In the genomic region with DNA sequence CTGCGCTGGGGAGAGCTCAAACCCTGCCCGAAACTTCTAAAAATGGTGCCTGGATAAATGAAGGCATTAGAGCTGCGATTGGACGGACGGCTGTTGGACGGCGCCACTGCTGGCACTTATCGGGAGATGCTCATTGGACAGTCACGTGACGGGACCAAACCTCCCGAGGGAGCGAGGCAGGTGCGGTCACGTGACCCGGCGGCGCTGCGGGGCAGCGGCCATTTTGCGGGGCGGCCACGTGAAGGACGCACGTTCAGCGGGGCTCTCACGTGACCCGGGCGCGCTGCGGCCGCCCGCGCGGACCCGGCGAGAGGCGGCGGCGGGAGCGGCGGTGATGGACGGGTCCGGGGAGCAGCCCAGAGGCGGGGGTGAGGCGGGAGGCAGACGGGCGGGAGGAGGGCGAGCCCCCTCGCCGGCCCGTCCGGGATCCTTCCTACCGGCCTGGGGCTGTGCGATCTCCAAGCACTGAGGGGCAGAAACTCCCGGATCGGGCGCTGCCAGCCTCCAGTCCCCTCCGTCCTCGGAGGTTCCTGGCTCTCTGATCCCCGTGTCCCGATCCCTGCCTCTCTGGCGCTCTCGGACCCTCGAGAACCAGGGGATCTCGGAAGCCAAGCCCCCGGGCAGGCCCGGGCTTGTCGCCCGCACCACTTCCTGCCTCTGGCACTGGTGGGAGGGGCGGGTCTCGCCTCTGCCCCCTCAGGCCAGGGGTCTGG, we compare ENCODE assay signal across 1 cellular context.
TF ChIP-seq lines count a peak whose summit lies in the region.

A gene (plus strand): TSS at position 281 of the 713 bp plus-strand sequence. CDS start 54 bp downstream, at position 335.

TF ChIP-seq in HepG2, 621 proteins besides CTCF, POLR2A, EP300 and RAD21 (continued from another document and continues in another):
- TF ChIP-seq, protein P1, sequence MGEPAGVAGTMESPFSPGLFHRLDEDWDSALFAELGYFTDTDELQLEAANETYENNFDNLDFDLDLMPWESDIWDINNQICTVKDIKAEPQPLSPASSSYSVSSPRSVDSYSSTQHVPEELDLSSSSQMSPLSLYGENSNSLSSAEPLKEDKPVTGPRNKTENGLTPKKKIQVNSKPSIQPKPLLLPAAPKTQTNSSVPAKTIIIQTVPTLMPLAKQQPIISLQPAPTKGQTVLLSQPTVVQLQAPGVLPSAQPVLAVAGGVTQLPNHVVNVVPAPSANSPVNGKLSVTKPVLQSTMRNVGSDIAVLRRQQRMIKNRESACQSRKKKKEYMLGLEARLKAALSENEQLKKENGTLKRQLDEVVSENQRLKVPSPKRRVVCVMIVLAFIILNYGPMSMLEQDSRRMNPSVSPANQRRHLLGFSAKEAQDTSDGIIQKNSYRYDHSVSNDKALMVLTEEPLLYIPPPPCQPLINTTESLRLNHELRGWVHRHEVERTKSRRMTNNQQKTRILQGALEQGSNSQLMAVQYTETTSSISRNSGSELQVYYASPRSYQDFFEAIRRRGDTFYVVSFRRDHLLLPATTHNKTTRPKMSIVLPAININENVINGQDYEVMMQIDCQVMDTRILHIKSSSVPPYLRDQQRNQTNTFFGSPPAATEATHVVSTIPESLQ (CRISPR knock-in tag; conservative IDR thresholded peaks at IDR 0.05), result no peak
- no peak for TF ChIP-seq NONO (IDR thresholded peaks at IDR 0.05)
- peak; percentile 78 for TF ChIP-seq NONO (CRISPR knock-in tag; conservative IDR thresholded peaks at IDR 0.05)
- peak; percentile 99 for TF ChIP-seq HOXA3 (CRISPR knock-in tag; IDR thresholded peaks at IDR 0.05)
- peak; percentile 62 for TF ChIP-seq PHF8 (CRISPR knock-in tag; IDR thresholded peaks at IDR 0.05)
- TF ChIP-seq SOX13 (IDR thresholded peaks at IDR 0.05), result no peak
- peak in 1 of 2 experiments; percentile 27; a peak in 1 of 4 replicates for TF ChIP-seq SOX13 (CRISPR knock-in tag; conservative IDR thresholded peaks at IDR 0.05 in 1 of 2, IDR thresholded peaks at IDR 0.05 in 1 of 2)
- TF ChIP-seq RELA (CRISPR knock-in tag; IDR thresholded peaks at IDR 0.05), result peak; percentile 33; the same call in 1 of the 2 replicates
- TF ChIP-seq, protein P2, sequence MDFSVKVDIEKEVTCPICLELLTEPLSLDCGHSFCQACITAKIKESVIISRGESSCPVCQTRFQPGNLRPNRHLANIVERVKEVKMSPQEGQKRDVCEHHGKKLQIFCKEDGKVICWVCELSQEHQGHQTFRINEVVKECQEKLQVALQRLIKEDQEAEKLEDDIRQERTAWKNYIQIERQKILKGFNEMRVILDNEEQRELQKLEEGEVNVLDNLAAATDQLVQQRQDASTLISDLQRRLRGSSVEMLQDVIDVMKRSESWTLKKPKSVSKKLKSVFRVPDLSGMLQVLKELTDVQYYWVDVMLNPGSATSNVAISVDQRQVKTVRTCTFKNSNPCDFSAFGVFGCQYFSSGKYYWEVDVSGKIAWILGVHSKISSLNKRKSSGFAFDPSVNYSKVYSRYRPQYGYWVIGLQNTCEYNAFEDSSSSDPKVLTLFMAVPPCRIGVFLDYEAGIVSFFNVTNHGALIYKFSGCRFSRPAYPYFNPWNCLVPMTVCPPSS (IDR thresholded peaks at IDR 0.05), result no peak
- TF ChIP-seq, protein P3, sequence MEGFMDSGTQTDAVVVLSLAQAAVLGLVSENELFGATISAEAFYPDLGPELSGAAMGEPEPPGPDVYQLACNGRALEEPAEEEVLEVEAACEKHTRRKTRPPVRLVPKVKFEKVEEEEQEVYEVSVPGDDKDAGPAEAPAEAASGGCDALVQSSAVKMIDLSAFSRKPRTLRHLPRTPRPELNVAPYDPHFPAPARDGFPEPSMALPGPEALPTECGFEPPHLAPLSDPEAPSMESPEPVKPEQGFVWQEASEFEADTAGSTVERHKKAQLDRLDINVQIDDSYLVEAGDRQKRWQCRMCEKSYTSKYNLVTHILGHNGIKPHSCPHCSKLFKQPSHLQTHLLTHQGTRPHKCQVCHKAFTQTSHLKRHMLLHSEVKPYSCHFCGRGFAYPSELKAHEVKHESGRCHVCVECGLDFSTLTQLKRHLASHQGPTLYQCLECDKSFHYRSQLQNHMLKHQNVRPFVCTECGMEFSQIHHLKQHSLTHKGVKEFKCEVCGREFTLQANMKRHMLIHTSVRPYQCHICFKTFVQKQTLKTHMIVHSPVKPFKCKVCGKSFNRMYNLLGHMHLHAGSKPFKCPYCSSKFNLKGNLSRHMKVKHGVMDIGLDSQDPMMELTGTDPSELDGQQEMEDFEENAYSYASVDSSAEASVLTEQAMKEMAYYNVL (CRISPR knock-in tag; IDR thresholded peaks at IDR 0.05; ENCODE audit: borderline replicate concordance), result peak; percentile 21; the same call in 1 of the 2 replicates
- 0 out of 2 replicates have a peak, but pooled peaks have one; percentile 39 for TF ChIP-seq HNF4G (IDR thresholded peaks at IDR 0.05; ENCODE audit: borderline replicate concordance, low read depth, low read length)
- 0 out of 2 replicates have a peak, but pooled peaks have one; percentile 21 for TF ChIP-seq HNF4G (CRISPR knock-in tag; IDR thresholded peaks at IDR 0.05; ENCODE audit: borderline replicate concordance, low read depth)
- no peak for TF ChIP-seq NR2F2 (IDR thresholded peaks at IDR 0.05; ENCODE audit: borderline replicate concordance, low read depth)
- TF ChIP-seq SPEN (CRISPR knock-in tag; IDR thresholded peaks at IDR 0.05; ENCODE audit: low read depth), result peak; percentile 78
- no peak for TF ChIP-seq ZNF496 (CRISPR knock-in tag; IDR thresholded peaks at IDR 0.05; ENCODE audit: insufficient replicate concordance)
- TF ChIP-seq ZBTB3 (CRISPR knock-in tag; IDR thresholded peaks at IDR 0.05; ENCODE audit: borderline replicate concordance, low read depth), result no peak
- TF ChIP-seq MTA1 (CRISPR knock-in tag; IDR thresholded peaks at IDR 0.05; ENCODE audit: borderline replicate concordance), result no peak
- TF ChIP-seq CREM (IDR thresholded peaks at IDR 0.05), result no peak; the same call in 1 of the 2 replicates
- no peak for TF ChIP-seq CREM (CRISPR knock-in tag; IDR thresholded peaks at IDR 0.05)
- TF ChIP-seq ZFY (CRISPR knock-in tag; IDR thresholded peaks at IDR 0.05), result peak; percentile 66
- no peak for TF ChIP-seq NFATC3 (CRISPR knock-in tag; IDR thresholded peaks at IDR 0.05)
- TF ChIP-seq PTBP1 (IDR thresholded peaks at IDR 0.05; ENCODE audit: low read depth, low read length, poor library complexity, severe bottlenecking), result peak; percentile 44
- TF ChIP-seq ZBTB21 (CRISPR knock-in tag; IDR thresholded peaks at IDR 0.05), result 0 out of 2 replicates have a peak, but pooled peaks have one; percentile 13
- TF ChIP-seq ZNF724P (CRISPR knock-in tag; IDR thresholded peaks at IDR 0.05; ENCODE audit: borderline replicate concordance), result no peak; the same call in 1 of the 2 replicates
- no peak for TF ChIP-seq SNRNP70 (IDR thresholded peaks at IDR 0.05; ENCODE audit: low read depth, low read length)
- TF ChIP-seq FOXJ3 (CRISPR knock-in tag; IDR thresholded peaks at IDR 0.05; ENCODE audit: borderline replicate concordance), result peak; percentile 30; the same call in 1 of the 2 replicates
- TF ChIP-seq, protein P4, sequence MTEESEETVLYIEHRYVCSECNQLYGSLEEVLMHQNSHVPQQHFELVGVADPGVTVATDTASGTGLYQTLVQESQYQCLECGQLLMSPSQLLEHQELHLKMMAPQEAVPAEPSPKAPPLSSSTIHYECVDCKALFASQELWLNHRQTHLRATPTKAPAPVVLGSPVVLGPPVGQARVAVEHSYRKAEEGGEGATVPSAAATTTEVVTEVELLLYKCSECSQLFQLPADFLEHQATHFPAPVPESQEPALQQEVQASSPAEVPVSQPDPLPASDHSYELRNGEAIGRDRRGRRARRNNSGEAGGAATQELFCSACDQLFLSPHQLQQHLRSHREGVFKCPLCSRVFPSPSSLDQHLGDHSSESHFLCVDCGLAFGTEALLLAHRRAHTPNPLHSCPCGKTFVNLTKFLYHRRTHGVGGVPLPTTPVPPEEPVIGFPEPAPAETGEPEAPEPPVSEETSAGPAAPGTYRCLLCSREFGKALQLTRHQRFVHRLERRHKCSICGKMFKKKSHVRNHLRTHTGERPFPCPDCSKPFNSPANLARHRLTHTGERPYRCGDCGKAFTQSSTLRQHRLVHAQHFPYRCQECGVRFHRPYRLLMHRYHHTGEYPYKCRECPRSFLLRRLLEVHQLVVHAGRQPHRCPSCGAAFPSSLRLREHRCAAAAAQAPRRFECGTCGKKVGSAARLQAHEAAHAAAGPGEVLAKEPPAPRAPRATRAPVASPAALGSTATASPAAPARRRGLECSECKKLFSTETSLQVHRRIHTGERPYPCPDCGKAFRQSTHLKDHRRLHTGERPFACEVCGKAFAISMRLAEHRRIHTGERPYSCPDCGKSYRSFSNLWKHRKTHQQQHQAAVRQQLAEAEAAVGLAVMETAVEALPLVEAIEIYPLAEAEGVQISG (CRISPR knock-in tag; IDR thresholded peaks at IDR 0.05), result peak; percentile 87
- no peak for TF ChIP-seq ELF4 (CRISPR knock-in tag; IDR thresholded peaks at IDR 0.05; ENCODE audit: borderline replicate concordance)
- TF ChIP-seq ZNF543 (CRISPR knock-in tag; IDR thresholded peaks at IDR 0.05), result no peak
- no peak for TF ChIP-seq SRSF4 (IDR thresholded peaks at IDR 0.05; ENCODE audit: low read depth, low read length, poor library complexity, severe bottlenecking)
- TF ChIP-seq ZNF577 (CRISPR knock-in tag; IDR thresholded peaks at IDR 0.05; ENCODE audit: borderline replicate concordance, low read depth), result no peak
- no peak; the same call in 1 of the 2 replicates for TF ChIP-seq ZNF788 (CRISPR knock-in tag; IDR thresholded peaks at IDR 0.05; ENCODE audit: borderline replicate concordance)
- TF ChIP-seq ZNF205 (CRISPR knock-in tag; IDR thresholded peaks at IDR 0.05), result no peak; the same call in 1 of the 2 replicates
- TF ChIP-seq JARID2 (CRISPR knock-in tag; IDR thresholded peaks at IDR 0.05; ENCODE audit: insufficient replicate concordance), result no peak
- TF ChIP-seq ETV5 (CRISPR knock-in tag; IDR thresholded peaks at IDR 0.05; ENCODE audit: borderline replicate concordance), result peak; percentile 65
- peak; percentile 82 for TF ChIP-seq MYC (CRISPR knock-in tag; IDR thresholded peaks at IDR 0.05; ENCODE audit: borderline replicate concordance)
- TF ChIP-seq ZNF660 (CRISPR knock-in tag; IDR thresholded peaks at IDR 0.05; ENCODE audit: borderline replicate concordance, low read depth), result no peak
- TF ChIP-seq NFIC (IDR thresholded peaks at IDR 0.05; ENCODE audit: low read length), result peak; percentile 33; the same call in 1 of the 2 replicates
- no peak for TF ChIP-seq ZNF720 (CRISPR knock-in tag; IDR thresholded peaks at IDR 0.05)
- TF ChIP-seq ZNF563 (CRISPR knock-in tag; IDR thresholded peaks at IDR 0.05), result no peak
- TF ChIP-seq, protein P5, sequence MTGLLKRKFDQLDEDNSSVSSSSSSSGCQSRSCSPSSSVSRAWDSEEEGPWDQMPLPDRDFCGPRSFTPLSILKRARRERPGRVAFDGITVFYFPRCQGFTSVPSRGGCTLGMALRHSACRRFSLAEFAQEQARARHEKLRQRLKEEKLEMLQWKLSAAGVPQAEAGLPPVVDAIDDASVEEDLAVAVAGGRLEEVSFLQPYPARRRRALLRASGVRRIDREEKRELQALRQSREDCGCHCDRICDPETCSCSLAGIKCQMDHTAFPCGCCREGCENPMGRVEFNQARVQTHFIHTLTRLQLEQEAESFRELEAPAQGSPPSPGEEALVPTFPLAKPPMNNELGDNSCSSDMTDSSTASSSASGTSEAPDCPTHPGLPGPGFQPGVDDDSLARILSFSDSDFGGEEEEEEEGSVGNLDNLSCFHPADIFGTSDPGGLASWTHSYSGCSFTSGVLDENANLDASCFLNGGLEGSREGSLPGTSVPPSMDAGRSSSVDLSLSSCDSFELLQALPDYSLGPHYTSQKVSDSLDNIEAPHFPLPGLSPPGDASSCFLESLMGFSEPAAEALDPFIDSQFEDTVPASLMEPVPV (CRISPR knock-in tag; IDR thresholded peaks at IDR 0.05), result no peak
- TF ChIP-seq RBAK (CRISPR knock-in tag; IDR thresholded peaks at IDR 0.05), result no peak
- TF ChIP-seq SUZ12 (IDR thresholded peaks at IDR 0.05; ENCODE audit: low read depth, low read length), result no peak
- no peak for TF ChIP-seq CEBPB (IDR thresholded peaks at IDR 0.05; ENCODE audit: borderline replicate concordance, low read depth, low read length)
- no peak for TF ChIP-seq XRCC5 (optimal IDR thresholded peaks at IDR 0.05; ENCODE audit: low read length)
- peak; percentile 91; the same call in 1 of the 2 replicates for TF ChIP-seq ZNF607 (CRISPR knock-in tag; IDR thresholded peaks at IDR 0.05; ENCODE audit: borderline replicate concordance)
- TF ChIP-seq CC2D1A (CRISPR knock-in tag; IDR thresholded peaks at IDR 0.05), result no peak
- peak; percentile 53; the same call in 1 of the 2 replicates for TF ChIP-seq ZNF556 (CRISPR knock-in tag; IDR thresholded peaks at IDR 0.05; ENCODE audit: borderline replicate concordance)
- no peak for TF ChIP-seq ZNF264 (CRISPR knock-in tag; IDR thresholded peaks at IDR 0.05)
- no peak; the same call in 1 of the 2 replicates for TF ChIP-seq ZNF333 (CRISPR knock-in tag; IDR thresholded peaks at IDR 0.05; ENCODE audit: borderline replicate concordance)
- no peak for TF ChIP-seq ZSCAN9 (CRISPR knock-in tag; IDR thresholded peaks at IDR 0.05; ENCODE audit: borderline replicate concordance)
- TF ChIP-seq CEBPG (CRISPR knock-in tag; IDR thresholded peaks at IDR 0.05), result no peak
- no peak for TF ChIP-seq RARG (CRISPR knock-in tag; IDR thresholded peaks at IDR 0.05; ENCODE audit: low read depth)
- peak; percentile 99 for TF ChIP-seq RBFOX2 (IDR thresholded peaks at IDR 0.05; ENCODE audit: low read depth, low read length)
- peak; percentile 60 for TF ChIP-seq SP2 (CRISPR knock-in tag; IDR thresholded peaks at IDR 0.05)
- TF ChIP-seq KLF9 (CRISPR knock-in tag; IDR thresholded peaks at IDR 0.05; ENCODE audit: low read depth), result peak; percentile 50; the same call in 1 of the 2 replicates
- TF ChIP-seq ZNF124 (CRISPR knock-in tag; IDR thresholded peaks at IDR 0.05), result no peak; the same call in 1 of the 2 replicates
- TF ChIP-seq, protein P6, sequence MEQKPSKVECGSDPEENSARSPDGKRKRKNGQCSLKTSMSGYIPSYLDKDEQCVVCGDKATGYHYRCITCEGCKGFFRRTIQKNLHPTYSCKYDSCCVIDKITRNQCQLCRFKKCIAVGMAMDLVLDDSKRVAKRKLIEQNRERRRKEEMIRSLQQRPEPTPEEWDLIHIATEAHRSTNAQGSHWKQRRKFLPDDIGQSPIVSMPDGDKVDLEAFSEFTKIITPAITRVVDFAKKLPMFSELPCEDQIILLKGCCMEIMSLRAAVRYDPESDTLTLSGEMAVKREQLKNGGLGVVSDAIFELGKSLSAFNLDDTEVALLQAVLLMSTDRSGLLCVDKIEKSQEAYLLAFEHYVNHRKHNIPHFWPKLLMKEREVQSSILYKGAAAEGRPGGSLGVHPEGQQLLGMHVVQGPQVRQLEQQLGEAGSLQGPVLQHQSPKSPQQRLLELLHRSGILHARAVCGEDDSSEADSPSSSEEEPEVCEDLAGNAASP (CRISPR knock-in tag; IDR thresholded peaks at IDR 0.05; ENCODE audit: borderline replicate concordance), result no peak
